In genomic region chr2:57806449-57806968, GRCh38 we compare ENCODE assay signal across 20 cellular contexts.
"Had no signal": no experiment of that assay in that cellular context is flagged by ENCODE, and none has a peak within 500 bp of the region (broad histone marks: within the 10 kb centered on the region; RNA-seq: fewer than 3 reads in every experiment).

No MANE protein-coding gene starts in this region.

- H3K27me3 ChIP-seq: heart left ventricle, neutrophil, sigmoid colon, testis, tibial nerve, upper lobe of right lung, vagina had no signal

- H3K9me3 ChIP-seq: heart left ventricle, neutrophil, sigmoid colon, testis, upper lobe of right lung, vagina had no signal

- FAIRE-seq: islet of Langerhans had no signal

- H3K36me3 ChIP-seq: heart left ventricle, neutrophil, sigmoid colon, tibial nerve, upper lobe of right lung, vagina had no signal

- H3K4me3 ChIP-seq: heart left ventricle, sigmoid colon, skin epidermis, testis, tibial nerve, upper lobe of right lung, vagina had no signal

- ATAC-seq: esophagus mucosa; heart left ventricle; naive thymus-derived CD8-positive, alpha-beta T cell; stimulated activated naive B cell treated with anti-CD40 and anti-IgM and Interleukin-4, amounts not matched to agents 10 μg/mL and 1 μg/mL and 100 μg/mL, for 72 hours; stimulated activated naive CD8-positive, alpha-beta T cell treated with anti-CD3 and anti-CD28 coated beads, Interleukin-15, amount 100 ng/mL, for 72 hours; upper lobe of right lung had no signal

- H3K4me1 ChIP-seq: heart left ventricle, sigmoid colon, testis, tibial nerve, upper lobe of right lung, vagina had no signal

- H3K27ac ChIP-seq: heart left ventricle, neutrophil, sigmoid colon, skin epidermis, testis, tibial nerve, upper lobe of right lung, vagina had no signal

- DNase-seq: effector memory CD4-positive, alpha-beta T cell; heart left ventricle; hippocampal formation; kidney glomerular epithelial cell; mammary epithelial cell; naive thymus-derived CD8-positive, alpha-beta T cell; posterior cingulate gyrus; sigmoid colon; stimulated activated CD4-positive, alpha-beta T cell treated with anti-CD3 and anti-CD28 coated beads, Interleukin-2, amount 100 ng/mL, for 24 hours; stimulated activated CD4-positive, alpha-beta T cell treated with anti-CD3 and anti-CD28 coated beads, Interleukin-4, amount 100 ng/mL, for 4 hours; stimulated activated naive B cell treated with anti-CD40 and anti-IgM and Interleukin-4, amounts not matched to agents 10 μg/mL and 1 μg/mL and 100 μg/mL, for 72 hours; stimulated activated naive CD8-positive, alpha-beta T cell treated with anti-CD3 and anti-CD28 coated beads, Interleukin-15, amount 100 ng/mL, for 72 hours; testis; upper lobe of right lung had no signal
